10 cellular contexts compared by ENCODE assay signal in the genomic region with DNA sequence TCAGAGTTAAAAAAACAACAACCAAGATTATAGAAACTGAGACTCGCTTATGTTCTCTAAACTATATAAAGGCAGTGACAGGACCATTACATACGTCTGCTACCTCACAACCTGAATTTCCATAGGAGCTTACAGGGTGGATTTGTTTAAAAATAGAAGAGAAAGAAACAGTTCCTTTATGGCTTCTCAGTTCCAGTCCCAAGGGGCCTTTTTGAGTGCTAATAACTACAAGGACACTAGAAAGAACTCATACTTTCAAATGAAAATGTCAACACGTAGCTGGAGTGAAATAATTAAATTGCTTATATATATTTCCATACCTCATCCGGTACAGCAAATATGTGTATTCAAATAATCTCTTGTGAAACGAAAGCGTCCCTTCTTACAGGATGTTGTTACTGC. TPM values are rescaled to one million over a fixed set of nuclear protein-coding genes. Genes with fewer than 3 reads are reported as not detected.
A peak's percentile ranks its signal among the peaks of the same experiment; 100 is the strongest.
DNase-seq lines count a peak whose midpoint lies in the region; ATAC-seq and TF ChIP-seq lines count a peak whose summit lies in the region.
"Had no signal": no experiment of that assay in that cellular context is flagged by ENCODE, and none has a peak within 500 bp of the region (broad histone marks: within the 10 kb centered on the region; RNA-seq: fewer than 3 reads in every experiment).

No MANE protein-coding gene starts in this region.

- no peaks in the 10 kb centered on the region for H3K4me1 ChIP-seq in tibial nerve
- peaks cover 0 to 12% (median 0%) of the 10 kb centered on the region in 4 donors for H3K4me1 ChIP-seq in transverse colon

- peak; percentile 61 for ATAC-seq in GM19328 (IDR thresholded peaks at IDR 0.05; ENCODE audit: unreplicated experiment)
- ATAC-seq in HG02610 (IDR thresholded peaks at IDR 0.05; ENCODE audit: unreplicated experiment): peak; percentile 57
- peak; percentile 69 for ATAC-seq in HG03432 (IDR thresholded peaks at IDR 0.05; ENCODE audit: unreplicated experiment)
- no peak for ATAC-seq in HG03097 (IDR thresholded peaks at IDR 0.05; ENCODE audit: low FRiP score, unreplicated experiment)
- ATAC-seq: naive thymus-derived CD8-positive, alpha-beta T cell had no signal

- in situ Hi-C loops in transverse colon (cut with MboI; ENCODE audit: low pct_ligation_motif_present in 1 of 4, low pct_unique_long_range_greater_than_20kb in 1 of 4, low sequenced_read_pairs in 3 of 4): no loop called here

- BruUV-seq in Calu3 (replicated peaks; lab: Mats Ljungman, UMichigan): no TSS peak

- H3K36me3 ChIP-seq in tibial nerve (no peaks in the 10 kb centered on the region), transverse colon (no peaks in the 10 kb centered on the region)

- no peak overlapping the region for H3K27ac Mint-ChIP-seq in Calu3 (ENCODE audit: unreplicated experiment)
- H3K27ac Mint-ChIP-seq: naive thymus-derived CD8-positive, alpha-beta T cell had no signal

- H3K36me3 Mint-ChIP-seq in Calu3 (ENCODE audit: insufficient read depth, unreplicated experiment): no peaks in the 10 kb centered on the region
- H3K36me3 Mint-ChIP-seq: naive thymus-derived CD8-positive, alpha-beta T cell had no signal

- no peak overlapping the region for H3K27ac ChIP-seq in tibial nerve
- H3K27ac ChIP-seq in transverse colon: no peak overlapping the region

- intact Hi-C loops in Calu3 (cut with micrococcal nuclease; ENCODE audit: unreplicated experiment): no loop called here
- intact Hi-C loops in transverse colon (cut with DNase I; ENCODE audit: low total_unique reads): no loop called here

- H3K4me3 Mint-ChIP-seq in Calu3 (ENCODE audit: low read depth, unreplicated experiment): peak overlapping the region; percentile 40
- H3K4me3 Mint-ChIP-seq: naive thymus-derived CD8-positive, alpha-beta T cell had no signal

- H3K9me3 Mint-ChIP-seq in Calu3 (ENCODE audit: low read depth, unreplicated experiment): no peaks in the 10 kb centered on the region
- H3K9me3 Mint-ChIP-seq: naive thymus-derived CD8-positive, alpha-beta T cell had no signal

- H3K4me3 ChIP-seq in tibial nerve: no peak overlapping the region
- H3K4me3 ChIP-seq in transverse colon: no peak overlapping the region

- CTCF ChIA-PET in Calu3 (lab: Charles Lee): interaction anchor here (1.0 kb wide), 1 partner anchor 9 kb away, joined by 3 read pairs; no protein-coding TSS in a partner anchor

- 79% methylated on average over 6 of the region's 6 CpGs for WGBS in tibial nerve, 2 donors
- WGBS in transverse colon (ENCODE audit: low coverage in 1 of 2), 2 donors: 82% methylated on average over 6 of the region's 6 CpGs

- TF ChIP-seq CTCF in Calu3 (IDR thresholded peaks at IDR 0.05; ENCODE audit: unreplicated experiment): no peak
- no peak for TF ChIP-seq CTCF in tibial nerve (IDR thresholded peaks at IDR 0.05)
- no peak for TF ChIP-seq CTCF in transverse colon (IDR thresholded peaks at IDR 0.05)

- no peaks in the 10 kb centered on the region for H3K27me3 Mint-ChIP-seq in Calu3 (ENCODE audit: unreplicated experiment)

- no peak for DNase-seq in Calu3
- DNase-seq in tibial nerve (ENCODE audit: low spot score in 2 of 2): no peak
- DNase-seq in transverse colon: no peak
- DNase-seq in activated gamma-delta T cell treated with Interleukin-2 at 50 U/mL for 16 hours: no peak
- DNase-seq: naive thymus-derived CD8-positive, alpha-beta T cell had no signal

- H3K4me1 Mint-ChIP-seq in Calu3 (ENCODE audit: low read depth, unreplicated experiment): peaks cover 47% of the 10 kb centered on the region
- H3K4me1 Mint-ChIP-seq: naive thymus-derived CD8-positive, alpha-beta T cell had no signal

- no peak for TF ChIP-seq POLR2A in tibial nerve (IDR thresholded peaks at IDR 0.05)
- no peak for TF ChIP-seq POLR2A in transverse colon (IDR thresholded peaks at IDR 0.05)

- H3K9me3 ChIP-seq in tibial nerve: no peaks in the 10 kb centered on the region
- H3K9me3 ChIP-seq in transverse colon: no peaks in the 10 kb centered on the region

- H3K27me3 ChIP-seq in tibial nerve (no peaks in the 10 kb centered on the region), transverse colon (no peaks in the 10 kb centered on the region)

- TF ChIP-seq EP300 in tibial nerve (IDR thresholded peaks at IDR 0.05) (no peak), transverse colon (IDR thresholded peaks at IDR 0.05; ENCODE audit: low read depth) (no peak)

RNA-seq across cellular contexts. Expression of gene TSPAN12, which starts 19.7 kb away (rescaled TPM):
- total RNA-seq in Calu3 (2022) (14.6 and 18.5 TPM in 2 replicates), tibial nerve (10 to 100 TPM in 1 of 4 donors, 1 to 10 TPM in 3; 2.7 to 11.1 (median 6.1) TPM), transverse colon (10 to 100 TPM; 34.9 to 55.6 (median 39.5) TPM)
- total RNA-seq: naive thymus-derived CD8-positive, alpha-beta T cell; T-helper 2 cell treated with Interferon-gamma antibody and Interleukin-4, amounts not matched to agents 100 ng/mL and 5 ng/mL, for 36 hours had no signal
